In genomic region chr6:156952401-156952800, GRCh38 we compare ENCODE assay signal across 21 cellular contexts.
DNase-seq lines count a peak whose midpoint lies in the region; ATAC-seq and TF ChIP-seq lines count a peak whose summit lies in the region.
"Had no signal": no experiment of that assay in that cellular context is flagged by ENCODE, and none has a peak within 500 bp of the region (broad histone marks: within the 10 kb centered on the region; RNA-seq: fewer than 3 reads in every experiment).

No MANE protein-coding gene starts in this region.

- peaks cover 68% of the 10 kb centered on the region for H3K4me1 Mint-ChIP-seq in activated B cell treated with CpG ODN at 0.5 μM for 24 hours

- no peaks in the 10 kb centered on the region for H3K9me3 ChIP-seq in SK-N-SH
- H3K9me3 ChIP-seq in mesenchymal stem cell (ENCODE audit: control insufficient read depth, low read length): no peaks in the 10 kb centered on the region
- H3K9me3 ChIP-seq in skeletal muscle tissue (ENCODE audit: control insufficient read depth in 3 of 3, low read length in 3 of 3): no peaks in the 10 kb centered on the region
- no peaks in the 10 kb centered on the region for H3K9me3 ChIP-seq in mucosa of descending colon
- H3K9me3 ChIP-seq: left lung, neutrophil, sigmoid colon, tibial nerve had no signal

- no peak for TF ChIP-seq RAD21 in SK-N-SH (IDR thresholded peaks at IDR 0.05; ENCODE audit: low read length)

- peaks cover 34% of the 10 kb centered on the region for H3F3A ChIP-seq in SK-N-SH (replicated peaks; ENCODE audit: insufficient read depth)

- no peaks in the 10 kb centered on the region for H3K27me3 ChIP-seq in SK-N-SH (ENCODE audit: insufficient read depth)
- no peaks in the 10 kb centered on the region for H3K27me3 ChIP-seq in mesenchymal stem cell (ENCODE audit: control insufficient read depth in 1 of 2, insufficient read depth in 1 of 2, low read length in 2 of 2)
- no peaks in the 10 kb centered on the region for H3K27me3 ChIP-seq in skeletal muscle tissue (ENCODE audit: control insufficient read depth in 3 of 3, insufficient read depth in 3 of 3, low read length in 3 of 3)
- H3K27me3 ChIP-seq: left lung, neutrophil, sigmoid colon, tibial nerve had no signal

- H3K4me2 ChIP-seq in SK-N-SH (no peak overlapping the region), mesenchymal stem cell (ENCODE audit: low read length, poor library complexity, severe bottlenecking) (no peak overlapping the region)

- H3K9ac ChIP-seq in SK-N-SH: no peak overlapping the region
- no peak overlapping the region for H3K9ac ChIP-seq in mesenchymal stem cell (ENCODE audit: low read length)
- H3K9ac ChIP-seq in skeletal muscle tissue (ENCODE audit: low read depth in 1 of 3, low read length in 3 of 3): peak overlapping the region in 1 of 3 donors; percentile 51

- peaks cover 17% of the 10 kb centered on the region for H3K79me1 ChIP-seq in mesenchymal stem cell (replicated peaks; ENCODE audit: low read length, poor library complexity, severe bottlenecking)

- ATAC-seq in SK-N-SH treated with all-trans-retinoic acid at 6 μM for 48 hours: no peak
- no peak for ATAC-seq in activated B cell treated with CpG ODN at 0.5 μM for 24 hours (ENCODE audit: low read depth)
- ATAC-seq in HG02884 (IDR thresholded peaks at IDR 0.05; ENCODE audit: unreplicated experiment): no peak
- no peak for ATAC-seq in mucosa of descending colon
- ATAC-seq: HCT116 had no signal

- H4K8ac ChIP-seq in mesenchymal stem cell (ENCODE audit: low read length): peak overlapping the region; percentile 29

- peaks cover 9% of the 10 kb centered on the region for H3K36me3 Mint-ChIP-seq in activated B cell treated with CpG ODN at 0.5 μM for 24 hours (ENCODE audit: low read depth)
- H3K36me3 Mint-ChIP-seq: activated naive CD8-positive, alpha-beta T cell treated with anti-CD3 and anti-CD28 coated beads for 36 hours had no signal

- CTCF ChIA-PET in SK-N-SH (lab: Yijun Ruan, JAX): interaction anchor here (0.6 to 3.9 kb wide), 6 partner anchors 10 to 149 kb away, joined by 3 to 21 read pairs (median 4); no protein-coding TSS in a partner anchor
- CTCF ChIA-PET in activated B cell treated with CpG ODN at 0.5 μM for 24 hours (lab: Charles Lee): interaction anchor here (1.2 kb wide), 1 partner anchor 68 kb away, joined by 3 read pairs; no protein-coding TSS in a partner anchor

- peaks cover 27% of the 10 kb centered on the region for H4K20me1 ChIP-seq in SK-N-SH (ENCODE audit: insufficient read depth)

- POLR2A ChIA-PET in SK-N-SH (lab: Yijun Ruan, JAX) (no interaction called here), activated B cell treated with CpG ODN at 0.5 μM for 24 hours (lab: Charles Lee) (no interaction called here)

- H3K27ac Mint-ChIP-seq in activated B cell treated with CpG ODN at 0.5 μM for 24 hours: peak overlapping the region; percentile 26
- H3K27ac Mint-ChIP-seq: activated naive CD8-positive, alpha-beta T cell treated with anti-CD3 and anti-CD28 coated beads for 36 hours had no signal

- peaks cover 30 to 42% of the 10 kb centered on the region in 2 experiments; a peak in 3 of 4 replicates for H3K4me1 ChIP-seq in SK-N-SH (ENCODE audit: control insufficient read depth in 1 of 2, insufficient read depth in 2 of 2, low read depth in 1 of 2, low read length in 1 of 2)
- H3K4me1 ChIP-seq in mesenchymal stem cell (ENCODE audit: control insufficient read depth, insufficient read depth, low read depth, low read length): peaks cover 20% of the 10 kb centered on the region
- H3K4me1 ChIP-seq in skeletal muscle tissue (ENCODE audit: control insufficient read depth in 3 of 3, insufficient read depth in 3 of 3, low read length in 3 of 3): peaks cover 54 to 57% (median 55%) of the 10 kb centered on the region in 3 donors
- peaks cover 33% of the 10 kb centered on the region for H3K4me1 ChIP-seq in mucosa of descending colon (ENCODE audit: low read depth)

- H3K4me3 Mint-ChIP-seq in activated B cell treated with CpG ODN at 0.5 μM for 24 hours: no peak overlapping the region
- H3K4me3 Mint-ChIP-seq: activated naive CD8-positive, alpha-beta T cell treated with anti-CD3 and anti-CD28 coated beads for 36 hours had no signal

- H2AFZ ChIP-seq in SK-N-SH (ENCODE audit: low read depth) (no peak overlapping the region), mesenchymal stem cell (ENCODE audit: low read depth, low read length) (no peak overlapping the region)

- no peak overlapping the region for H2BK15ac ChIP-seq in mesenchymal stem cell (ENCODE audit: low read depth, poor library complexity, severe bottlenecking)

- H3K27me3 Mint-ChIP-seq in activated B cell treated with CpG ODN at 0.5 μM for 24 hours: no peaks in the 10 kb centered on the region
- H3K27me3 Mint-ChIP-seq: activated naive CD8-positive, alpha-beta T cell treated with anti-CD3 and anti-CD28 coated beads for 36 hours had no signal

- WGBS in SK-N-SH (ENCODE audit: low lambda C conversion rate): 100% methylated on average over 5 of the region's 5 CpGs
- 57% methylated on average over 1 of the region's 5 CpGs for WGBS in mesenchymal stem cell

- intact Hi-C loops in activated B cell treated with CpG ODN at 0.5 μM for 24 hours (cut with micrococcal nuclease): no loop called here
- intact Hi-C loops in mucosa of descending colon (cut with DNase I, micrococcal nuclease): no loop called here

- TF ChIP-seq CTCF in SK-N-SH (IDR thresholded peaks at IDR 0.05) (no peak), activated B cell treated with CpG ODN at 0.5 μM for 24 hours (IDR thresholded peaks at IDR 0.05) (no peak), mucosa of descending colon (IDR thresholded peaks at IDR 0.05) (no peak)

- H3K4me3 ChIP-seq in SK-N-SH (ENCODE audit: low read depth in 2 of 2, low read length in 1 of 2) (no peak overlapping the region), mesenchymal stem cell (ENCODE audit: insufficient read depth in 1 of 2, low read depth in 1 of 2, low read length in 2 of 2) (no peak overlapping the region), skeletal muscle tissue (ENCODE audit: low read length in 3 of 3) (no peak overlapping the region), mucosa of descending colon (no peak overlapping the region)
- H3K4me3 ChIP-seq: left lung, sigmoid colon, tibial nerve had no signal

- no peak overlapping the region for H2BK120ac ChIP-seq in mesenchymal stem cell (ENCODE audit: low read depth, low read length)

- peak overlapping the region in 1 of 2 experiments; percentile 94 for H3K14ac ChIP-seq in mesenchymal stem cell (ENCODE audit: low read length in 2 of 2)

- H3K9me2 ChIP-seq in SK-N-SH: no peaks in the 10 kb centered on the region

- H3K36me3 ChIP-seq in SK-N-SH (replicated peaks in 1 of 2; ENCODE audit: control insufficient read depth in 1 of 2, insufficient read depth in 2 of 2, low read length in 1 of 2) (no peaks in the 10 kb centered on the region), mesenchymal stem cell (ENCODE audit: control insufficient read depth in 1 of 2, insufficient read depth in 2 of 2, low read depth in 1 of 2, low read length in 2 of 2) (peaks cover 0 to 7% of the 10 kb centered on the region in 2 experiments), skeletal muscle tissue (ENCODE audit: control insufficient read depth in 3 of 3, insufficient read depth in 3 of 3, low read length in 3 of 3) (no peaks in the 10 kb centered on the region), mucosa of descending colon (ENCODE audit: low read depth) (no peaks in the 10 kb centered on the region)
- H3K36me3 ChIP-seq: left lung, neutrophil, sigmoid colon, tibial nerve had no signal

- peak overlapping the region in 1 of 2 experiments; percentile 45 for H3K18ac ChIP-seq in mesenchymal stem cell (ENCODE audit: low read depth in 1 of 2, low read length in 2 of 2)

- H2BK12ac ChIP-seq in mesenchymal stem cell (ENCODE audit: low read length in 2 of 2): peak overlapping the region in 1 of 2 experiments; percentile 83

- H4K91ac ChIP-seq in mesenchymal stem cell (ENCODE audit: low read length): peak overlapping the region; percentile 6

- DNase-seq in SK-N-SH (no peak), activated B cell treated with CpG ODN at 0.5 μM for 24 hours (no peak), mesenchymal stem cell (no peak), DMS79 treated with DMSO at 0.1 percent for 48 hours (lab: John Stamatoyannopoulos, UW) (no peak), mucosa of descending colon (no peak)
- DNase-seq: activated CD8-positive, alpha-beta memory T cell treated with anti-CD3 and anti-CD28 coated beads, Interleukin-2, amount 50 U/mL, for 48 hours; activated naive CD8-positive, alpha-beta T cell treated with anti-CD3 and anti-CD28 coated beads for 36 hours; central memory CD4-positive, alpha-beta T cell; effector memory CD4-positive, alpha-beta T cell; EL; left lung; sigmoid colon; stimulated activated CD4-positive, alpha-beta T cell treated with anti-CD3 and anti-CD28 coated beads, Interleukin-4, amount 100 ng/mL, for 4 hours; T-helper 2 cell had no signal

- H3K27ac ChIP-seq in SK-N-SH (ENCODE audit: low read depth in 2 of 2, low read length in 1 of 2) (peak overlapping the region; percentile 88 to 90), mesenchymal stem cell (ENCODE audit: low read length, poor library complexity, severe bottlenecking) (peak overlapping the region; percentile 38), skeletal muscle tissue (ENCODE audit: low read depth, low read length) (peak overlapping the region; percentile 95)
- H3K27ac ChIP-seq: 22Rv1, neutrophil had no signal

- peak overlapping the region; percentile 89 for H2AK5ac ChIP-seq in mesenchymal stem cell (ENCODE audit: low read length, severe bottlenecking)

- H3K9me3 Mint-ChIP-seq in activated B cell treated with CpG ODN at 0.5 μM for 24 hours: no peaks in the 10 kb centered on the region
- H3K9me3 Mint-ChIP-seq: activated naive CD8-positive, alpha-beta T cell treated with anti-CD3 and anti-CD28 coated beads for 36 hours had no signal

- peak overlapping the region in 1 of 2 experiments; percentile 84 for H3K23ac ChIP-seq in mesenchymal stem cell (ENCODE audit: low read length in 2 of 2)

- no peak overlapping the region for H2BK5ac ChIP-seq in mesenchymal stem cell (ENCODE audit: low read depth, low read length, poor library complexity, severe bottlenecking)

- peaks cover 93% of the 10 kb centered on the region for H3K79me2 ChIP-seq in SK-N-SH (ENCODE audit: insufficient read depth)

- H3K4ac ChIP-seq in mesenchymal stem cell (ENCODE audit: low read depth in 1 of 2, low read length in 2 of 2): no peak overlapping the region

- TF ChIP-seq EP300 in SK-N-SH (IDR thresholded peaks at IDR 0.05; ENCODE audit: borderline replicate concordance in 1 of 2, low read depth in 1 of 2, low read length in 1 of 2): no peak

TF ChIP-seq in SK-N-SH, 30 proteins besides CTCF, POLR2A, EP300 and RAD21 (continues in another document):
- TF ChIP-seq NRF1 (IDR thresholded peaks at IDR 0.05; ENCODE audit: low read depth, low read length) (no peak), SMC3 (IDR thresholded peaks at IDR 0.05; ENCODE audit: low read depth, low read length) (no peak)

TF ChIP-seq in SK-N-SH treated with all-trans-retinoic acid at 6 μM for 48 hours, 23 proteins besides CTCF, POLR2A, EP300 and RAD21 (continues in another document):
- no peak for TF ChIP-seq ZNF8 (CRISPR knock-in tag; IDR thresholded peaks at IDR 0.05)
- no peak for TF ChIP-seq TOX (CRISPR knock-in tag; IDR thresholded peaks at IDR 0.05; ENCODE audit: borderline replicate concordance)
- TF ChIP-seq ZNF70 (CRISPR knock-in tag; IDR thresholded peaks at IDR 0.05): no peak
- TF ChIP-seq TCF4 (CRISPR knock-in tag; IDR thresholded peaks at IDR 0.05; ENCODE audit: borderline replicate concordance): no peak
- TF ChIP-seq BACH2 (CRISPR knock-in tag; IDR thresholded peaks at IDR 0.05; ENCODE audit: borderline replicate concordance): no peak

Comparison
In these comparisons a context has a peak if more than half of its experiments do, and no peak if none do; other contexts are left out.
1. H3K27ac ChIP-seq: peak in every context shown above with its lines; median percentile 95 in skeletal muscle tissue; 89 in SK-N-SH; 38 in mesenchymal stem cell.